Comparison of ENCODE assay signal across 18 cellular contexts in the genomic region with DNA sequence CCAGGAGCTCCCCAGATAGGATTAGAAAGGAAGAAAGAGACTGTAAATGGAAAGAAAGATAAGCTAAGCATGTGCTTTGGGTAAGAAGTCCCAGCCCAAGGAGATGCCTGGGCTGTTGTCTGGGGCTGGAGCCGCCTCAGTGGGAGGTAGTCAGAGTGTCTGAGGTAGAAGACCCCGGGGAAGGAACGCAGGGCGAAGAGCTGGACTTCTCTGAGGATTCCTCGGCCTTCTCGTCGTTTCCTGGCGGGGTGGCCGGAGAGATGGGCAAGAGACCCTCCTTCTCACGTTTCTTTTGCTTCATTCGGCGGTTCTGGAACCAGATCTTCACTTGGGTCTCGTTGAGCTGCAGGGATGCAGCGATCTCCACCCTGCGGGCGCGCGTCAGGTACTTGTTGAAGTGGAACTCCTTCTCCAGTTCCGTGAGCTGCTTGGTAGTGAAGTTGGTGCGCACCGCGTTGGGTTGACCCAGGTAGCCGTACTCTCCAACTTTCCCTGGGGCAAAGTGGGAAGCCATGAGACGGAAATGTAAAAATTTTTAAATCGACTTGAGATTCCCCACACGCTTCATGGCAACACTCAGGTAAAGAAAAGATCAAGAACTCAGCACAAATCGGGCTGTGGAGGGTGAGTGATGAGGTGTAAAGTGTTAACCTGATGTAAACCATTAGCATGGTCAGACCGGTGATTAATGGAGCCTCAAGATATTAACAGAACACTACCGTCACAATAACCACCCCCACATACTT. TPM values are rescaled to one million over a fixed set of nuclear protein-coding genes. Genes with fewer than 3 reads are reported as not detected.
DNase-seq lines count a peak whose midpoint lies in the region; ATAC-seq, FAIRE-seq and TF ChIP-seq lines count a peak whose summit lies in the region.
"Had no signal": no experiment of that assay in that cellular context is flagged by ENCODE, and none has a peak within 500 bp of the region (broad histone marks: within the 10 kb centered on the region; RNA-seq: fewer than 3 reads in every experiment).

No MANE protein-coding gene starts in this region.

- no peak for TF ChIP-seq POLR2A in A549 (IDR thresholded peaks at IDR 0.05; ENCODE audit: low read length)

- peaks cover 23% of the 10 kb centered on the region for H3K4me1 Mint-ChIP-seq in activated naive CD8-positive, alpha-beta T cell treated with anti-CD3 and anti-CD28 coated beads for 36 hours
- H3K4me1 Mint-ChIP-seq in mesothelial cell of epicardium: peaks cover 68% of the 10 kb centered on the region

- no peak overlapping the region for H3K27ac ChIP-seq in A549
- H3K27ac ChIP-seq: SK-N-MC, uterus had no signal

- no peak for ATAC-seq in A549
- ATAC-seq in GM18519 (IDR thresholded peaks at IDR 0.05; ENCODE audit: low FRiP score, unreplicated experiment): no peak
- ATAC-seq: activated CD4-positive, alpha-beta T cell treated with anti-CD3 and anti-CD28 coated beads for 36 hours; mucosa of descending colon had no signal

- H3K4me3 ChIP-seq in A549: no peak overlapping the region
- H3K4me3 ChIP-seq: mucosa of descending colon, SK-N-MC, uterus had no signal

- peaks cover 92% of the 10 kb centered on the region for H3K27me3 Mint-ChIP-seq in activated naive CD8-positive, alpha-beta T cell treated with anti-CD3 and anti-CD28 coated beads for 36 hours
- no peaks in the 10 kb centered on the region for H3K27me3 Mint-ChIP-seq in mesothelial cell of epicardium (ENCODE audit: low read depth)

- DNase-seq in A549 (ENCODE audit: low read depth in 1 of 2, low spot score in 1 of 2) (no peak), GM20000 (ENCODE audit: low spot score) (peak; percentile 19), mesothelial cell of epicardium (ENCODE audit: low spot score in 2 of 2, unreplicated experiment in 2 of 2) (no peak), globus pallidus (ENCODE audit: low spot score) (no peak), NCI-H446 (lab: John Stamatoyannopoulos, UW) (no peak)
- DNase-seq in activated naive CD8-positive, alpha-beta T cell treated with anti-CD3 and anti-CD28 coated beads for 36 hours: no peak
- no peak for DNase-seq in effector CD8-positive, alpha-beta T cell (lab: John Stamatoyannopoulos, UW)
- DNase-seq: activated CD4-positive, alpha-beta T cell treated with anti-CD3 and anti-CD28 coated beads for 36 hours; activated naive CD4-positive, alpha-beta T cell treated with anti-CD3 and anti-CD28 coated beads, Interleukin-2, amount 50 U/mL, for 16 hours; dermis blood vessel endothelial cell; heart right ventricle; NCI-H1417; NCI-H82; uterus had no signal

- H3K4me2 ChIP-seq in A549: peak overlapping the region; percentile 82

- no peak for TF ChIP-seq RAD21 in A549 (conservative IDR thresholded peaks at IDR 0.05 in 1 of 2, IDR thresholded peaks at IDR 0.05 in 1 of 2)

- no peaks in the 10 kb centered on the region for H3K9me3 Mint-ChIP-seq in activated naive CD8-positive, alpha-beta T cell treated with anti-CD3 and anti-CD28 coated beads for 36 hours
- no peaks in the 10 kb centered on the region for H3K9me3 Mint-ChIP-seq in mesothelial cell of epicardium

- CTCF ChIA-PET in A549 (lab: Yijun Ruan, JAX): interaction anchor here (1.0 to 1.5 kb wide), 3 partner anchors 13 to 240 kb away, joined by 3 to 5 read pairs (median 3); no protein-coding TSS in a partner anchor

- POLR2A ChIA-PET in A549 (lab: Yijun Ruan, JAX): no interaction called here

- no peaks in the 10 kb centered on the region for H3K36me3 Mint-ChIP-seq in activated naive CD8-positive, alpha-beta T cell treated with anti-CD3 and anti-CD28 coated beads for 36 hours
- peaks cover 5% of the 10 kb centered on the region for H3K36me3 Mint-ChIP-seq in mesothelial cell of epicardium

- TF ChIP-seq CTCF in A549 (IDR thresholded peaks at IDR 0.05) (no peak), GM20000 (IDR thresholded peaks at IDR 0.05; ENCODE audit: extremely low read depth, missing control alignments) (no peak), mesothelial cell of epicardium (IDR thresholded peaks at IDR 0.05; ENCODE audit: unreplicated experiment) (no peak)

- 96% methylated on average over 29 of the region's 29 CpGs for WGBS in A549 (ENCODE audit: missing lambda C conversion rate)

- no peak for TF ChIP-seq EP300 in A549 (IDR thresholded peaks at IDR 0.05)

- FAIRE-seq in A549 (lab: Jason Lieb, UNC): no peak
- FAIRE-seq: HTR-8/SVneo had no signal

- H3K4me3 Mint-ChIP-seq in activated naive CD8-positive, alpha-beta T cell treated with anti-CD3 and anti-CD28 coated beads for 36 hours: peak overlapping the region; percentile 35
- H3K4me3 Mint-ChIP-seq in mesothelial cell of epicardium: peak overlapping the region; percentile 98

- peaks cover 22% of the 10 kb centered on the region for H3K4me1 ChIP-seq in A549

- no peak overlapping the region for H3K27ac Mint-ChIP-seq in activated naive CD8-positive, alpha-beta T cell treated with anti-CD3 and anti-CD28 coated beads for 36 hours
- H3K27ac Mint-ChIP-seq in mesothelial cell of epicardium: peak overlapping the region; percentile 100
- H3K27ac Mint-ChIP-seq: activated CD4-positive, alpha-beta T cell treated with anti-CD3 and anti-CD28 coated beads for 36 hours had no signal

- H3K9me3 ChIP-seq in A549: no peaks in the 10 kb centered on the region
- H3K9me3 ChIP-seq: heart right ventricle, mucosa of descending colon, uterus had no signal

TF ChIP-seq in A549, 52 proteins besides CTCF, POLR2A, EP300 and RAD21 (continues in another document):
- no peak for TF ChIP-seq RCOR1 (IDR thresholded peaks at IDR 0.05; ENCODE audit: low read depth, low read length)
- TF ChIP-seq ZC3H11A (IDR thresholded peaks at IDR 0.05): no peak
- no peak for TF ChIP-seq FOSL2 (IDR thresholded peaks at IDR 0.05)
- TF ChIP-seq FOSL2 (CRISPR knock-in tag; IDR thresholded peaks at IDR 0.05): no peak
- no peak for TF ChIP-seq HOXB5 (CRISPR knock-in tag; IDR thresholded peaks at IDR 0.05)
- TF ChIP-seq, protein P1, sequence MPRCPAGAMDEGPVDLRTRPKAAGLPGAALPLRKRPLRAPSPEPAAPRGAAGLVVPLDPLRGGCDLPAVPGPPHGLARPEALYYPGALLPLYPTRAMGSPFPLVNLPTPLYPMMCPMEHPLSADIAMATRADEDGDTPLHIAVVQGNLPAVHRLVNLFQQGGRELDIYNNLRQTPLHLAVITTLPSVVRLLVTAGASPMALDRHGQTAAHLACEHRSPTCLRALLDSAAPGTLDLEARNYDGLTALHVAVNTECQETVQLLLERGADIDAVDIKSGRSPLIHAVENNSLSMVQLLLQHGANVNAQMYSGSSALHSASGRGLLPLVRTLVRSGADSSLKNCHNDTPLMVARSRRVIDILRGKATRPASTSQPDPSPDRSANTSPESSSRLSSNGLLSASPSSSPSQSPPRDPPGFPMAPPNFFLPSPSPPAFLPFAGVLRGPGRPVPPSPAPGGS (IDR thresholded peaks at IDR 0.05): no peak

RNA-seq across cellular contexts. Expression of a gene that starts 1.3 kb away (rescaled TPM):
- 4.8 and 5.0 TPM in 2 replicates for polyA plus RNA-seq in A549 (2011; rRNA removed)
- 3.3 and 3.5 TPM in 2 replicates for polyA plus RNA-seq in A549 (2012; cell fraction: cytosol; rRNA removed)
- 2.0 and 2.5 TPM in 2 replicates for polyA plus RNA-seq in A549 (2012; cell fraction: nucleus; rRNA removed)
- polyA plus RNA-seq in A549 (2017; fragmentation: RNase III; extraction: RNeasy Plus Mini Kit Qiagen cat#74134 plus additional on column Dnase treatment): 2.6 to 3.0 TPM (median 2.8 TPM) in 3 replicates
- 2.5 and 3.2 TPM in 2 replicates for polyA minus RNA-seq in A549 (2011; rRNA and poly(A)+ RNA removed)
- under 1 TPM; 0.24 to 0.35 TPM for total RNA-seq in activated naive CD8-positive, alpha-beta T cell treated with anti-CD3 and anti-CD28 coated beads for 36 hours
- total RNA-seq in mesothelial cell of epicardium: 13.7 to 14.6 TPM (median 14.0 TPM) in 3 replicates

RNA-seq across cellular contexts. Expression of a gene that starts 8.0 kb away (rescaled TPM):
- polyA plus RNA-seq in A549 (2011; rRNA removed) (2.1 and 2.4 TPM in 2 replicates), A549 (2017; fragmentation: RNase III; extraction: RNeasy Plus Mini Kit Qiagen cat#74134 plus additional on column Dnase treatment) (1.3 to 1.5 TPM (median 1.4 TPM) in 3 replicates)
- 1.1 and 1.2 TPM in 2 replicates for polyA plus RNA-seq in A549 (2012; cell fraction: cytosol; rRNA removed)
- polyA plus RNA-seq in A549 (2012; cell fraction: nucleus; rRNA removed): 4.0 and 5.5 TPM in 2 replicates
- 0.83 TPM in 2 replicates for polyA minus RNA-seq in A549 (2011; rRNA and poly(A)+ RNA removed)
- not detected for total RNA-seq in activated naive CD8-positive, alpha-beta T cell treated with anti-CD3 and anti-CD28 coated beads for 36 hours
- total RNA-seq in mesothelial cell of epicardium: 30.3 to 33.9 TPM (median 30.8 TPM) in 3 replicates
- total RNA-seq: activated CD4-positive, alpha-beta T cell treated with anti-CD3 and anti-CD28 coated beads for 36 hours had no signal

RNA-seq across cellular contexts. Expression of a gene that starts 36.1 kb away (rescaled TPM):
- polyA plus RNA-seq in A549 (2011; rRNA removed) (2.6 and 2.8 TPM in 2 replicates), A549 (2017; fragmentation: RNase III; extraction: RNeasy Plus Mini Kit Qiagen cat#74134 plus additional on column Dnase treatment) (2.1 to 3.0 TPM (median 2.3 TPM) in 3 replicates)
- polyA plus RNA-seq in A549 (2012; cell fraction: cytosol; rRNA removed): 3.3 TPM in 2 replicates
- polyA plus RNA-seq in A549 (2012; cell fraction: nucleus; rRNA removed): 1.7 and 3.5 TPM in 2 replicates
- 1.7 and 1.8 TPM in 2 replicates for polyA minus RNA-seq in A549 (2011; rRNA and poly(A)+ RNA removed)
- total RNA-seq in activated naive CD8-positive, alpha-beta T cell treated with anti-CD3 and anti-CD28 coated beads for 36 hours: not detected
- 51.0 to 55.9 TPM (median 54.7 TPM) in 3 replicates for total RNA-seq in mesothelial cell of epicardium

RNA-seq across cellular contexts. Expression of a gene that starts 49.0 kb away (rescaled TPM):
- 6.3 and 6.5 TPM in 2 replicates for polyA plus RNA-seq in A549 (2011; rRNA removed)
- polyA plus RNA-seq in A549 (2012; cell fraction: cytosol; rRNA removed): 4.4 and 5.0 TPM in 2 replicates
- 4.4 and 4.9 TPM in 2 replicates for polyA plus RNA-seq in A549 (2012; cell fraction: nucleus; rRNA removed)
- polyA plus RNA-seq in A549 (2017; fragmentation: RNase III; extraction: RNeasy Plus Mini Kit Qiagen cat#74134 plus additional on column Dnase treatment): 2.9 to 4.9 TPM (median 4.0 TPM) in 3 replicates
- 2.5 and 3.1 TPM in 2 replicates for polyA minus RNA-seq in A549 (2011; rRNA and poly(A)+ RNA removed)
- total RNA-seq in activated naive CD8-positive, alpha-beta T cell treated with anti-CD3 and anti-CD28 coated beads for 36 hours: not detected
- 128 to 133 TPM (median 133 TPM) in 3 replicates for total RNA-seq in mesothelial cell of epicardium
- total RNA-seq: activated CD4-positive, alpha-beta T cell treated with anti-CD3 and anti-CD28 coated beads for 36 hours had no signal

RNA-seq across cellular contexts. Expression of a gene that starts 53.1 kb away (rescaled TPM):
- 0.78 and 0.90 TPM in 2 replicates for polyA plus RNA-seq in A549 (2011; rRNA removed)
- polyA plus RNA-seq in A549 (2012; cell fraction: cytosol; rRNA removed): 1.9 and 2.0 TPM in 2 replicates
- polyA plus RNA-seq in A549 (2012; cell fraction: nucleus; rRNA removed): 2.5 and 3.2 TPM in 2 replicates
- polyA plus RNA-seq in A549 (2017; fragmentation: RNase III; extraction: RNeasy Plus Mini Kit Qiagen cat#74134 plus additional on column Dnase treatment): 1.6 to 2.2 TPM (median 2.1 TPM) in 3 replicates
- 0.58 and 2.0 TPM in 2 replicates for polyA minus RNA-seq in A549 (2011; rRNA and poly(A)+ RNA removed)
- not detected for total RNA-seq in activated naive CD8-positive, alpha-beta T cell treated with anti-CD3 and anti-CD28 coated beads for 36 hours
- total RNA-seq in mesothelial cell of epicardium: 43.7 to 45.6 TPM (median 44.4 TPM) in 3 replicates
- total RNA-seq: activated CD4-positive, alpha-beta T cell treated with anti-CD3 and anti-CD28 coated beads for 36 hours; heart right ventricle had no signal
- polyA plus RNA-seq: heart right ventricle had no signal

Comparison
In these comparisons a context has a peak if more than half of its experiments do, and no peak if none do; other contexts are left out.
1. RNA of a gene that starts 1.3 kb away (total RNA-seq): 13.7 to 14.6 TPM in mesothelial cell of epicardium; 0.24 to 0.35 TPM in activated naive CD8-positive, alpha-beta T cell treated with anti-CD3 and anti-CD28 coated beads for 36 hours; every median in the first group is over 10 times any median in the second.
2. RNA of a gene that starts 8.0 kb away (total RNA-seq): 30.3 to 33.9 TPM in mesothelial cell of epicardium; not detected in activated naive CD8-positive, alpha-beta T cell treated with anti-CD3 and anti-CD28 coated beads for 36 hours; every median in the first group is over 10 times any median in the second.
3. RNA of a gene that starts 36.1 kb away (total RNA-seq): 51.0 to 55.9 TPM in mesothelial cell of epicardium; not detected in activated naive CD8-positive, alpha-beta T cell treated with anti-CD3 and anti-CD28 coated beads for 36 hours; every median in the first group is over 10 times any median in the second.